19 cellular contexts compared by ENCODE assay signal in the genomic region with DNA sequence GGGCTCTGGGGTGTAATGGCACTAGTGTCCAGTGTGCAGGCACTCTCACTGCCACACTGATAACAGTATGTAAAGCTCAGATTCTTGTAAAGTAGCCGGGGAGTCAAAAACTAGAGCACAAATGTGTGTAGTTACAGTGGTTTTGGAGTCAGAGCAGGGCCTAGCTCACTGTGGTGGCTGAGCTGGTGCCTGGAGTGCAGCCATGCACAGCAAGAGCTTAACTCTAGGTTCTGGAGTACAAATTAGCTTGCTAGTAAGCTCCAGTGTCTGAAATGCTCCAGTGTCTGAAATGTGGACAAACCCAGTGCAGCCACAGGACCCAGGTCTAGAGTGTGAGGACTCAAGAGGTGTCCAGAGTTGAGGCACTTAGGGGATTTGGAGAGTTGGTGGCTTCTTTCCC.
DNase-seq lines count a peak whose midpoint lies in the region; ATAC-seq and TF ChIP-seq lines count a peak whose summit lies in the region.
"Had no signal": no experiment of that assay in that cellular context is flagged by ENCODE, and none has a peak within 500 bp of the region (broad histone marks: within the 10 kb centered on the region; RNA-seq: fewer than 3 reads in every experiment).

No MANE protein-coding gene starts in this region.

- H3K9me3 Mint-ChIP-seq in HFFc6: peaks cover 9% of the 10 kb centered on the region
- no peaks in the 10 kb centered on the region for H3K9me3 Mint-ChIP-seq in activated T-helper 17 cell treated with anti-CD3 and anti-CD28 coated beads, Interleukin-2, amount 50 U/mL, for 72 hours

- no peak overlapping the region for H2BK120ac ChIP-seq in trophoblast cell (ENCODE audit: insufficient read depth, low read length, poor library complexity)

- no peak for DNase-seq in HFFc6
- peak; percentile 22 for DNase-seq in astrocyte of the cerebellum (ENCODE audit: low read depth)
- DNase-seq in kidney tubule cell (ENCODE audit: low spot score): peak; percentile 62
- no peak for DNase-seq in trophoblast cell
- DNase-seq in activated CD4-positive, alpha-beta T cell treated with anti-CD3 and anti-CD28 coated beads, Interleukin-2, amount 50 U/mL, for 4 hours: no peak
- no peak for DNase-seq in GDM1 (lab: John Stamatoyannopoulos, UW)
- DNase-seq: BE2C, EL, H7, Karpas-422, NCI-H1417, NCI-H1694 treated with DMSO at 0.1 percent for 48 hours, NCI-H446, NCI-H526, OCI-M1, Right ventricle myocardium superior had no signal

- H3K4me3 Mint-ChIP-seq in HFFc6: no peak overlapping the region
- no peak overlapping the region for H3K4me3 Mint-ChIP-seq in activated T-helper 17 cell treated with anti-CD3 and anti-CD28 coated beads, Interleukin-2, amount 50 U/mL, for 72 hours

- H3K36me3 Mint-ChIP-seq in HFFc6 (ENCODE audit: low read depth): peaks cover 55% of the 10 kb centered on the region
- H3K36me3 Mint-ChIP-seq in activated T-helper 17 cell treated with anti-CD3 and anti-CD28 coated beads, Interleukin-2, amount 50 U/mL, for 72 hours (ENCODE audit: low read depth): no peaks in the 10 kb centered on the region

- no peak overlapping the region for H3K14ac ChIP-seq in trophoblast cell (ENCODE audit: low read length)

- no peak overlapping the region for H3K4me3 ChIP-seq in astrocyte of the cerebellum (ENCODE audit: low read depth, low read length)
- H3K4me3 ChIP-seq in trophoblast cell (ENCODE audit: low read depth, low read length): no peak overlapping the region
- H3K4me3 ChIP-seq: A549 had no signal

- H3K79me1 ChIP-seq in trophoblast cell (ENCODE audit: low read length): peaks cover 5% of the 10 kb centered on the region

- peaks cover 82% of the 10 kb centered on the region for H3K4me1 Mint-ChIP-seq in HFFc6 (ENCODE audit: low read depth)
- no peaks in the 10 kb centered on the region for H3K4me1 Mint-ChIP-seq in activated T-helper 17 cell treated with anti-CD3 and anti-CD28 coated beads, Interleukin-2, amount 50 U/mL, for 72 hours

- no CpG with 5 or more reads among the region's 1 CpG for WGBS in trophoblast cell (ENCODE audit: extremely low coverage, insufficient coverage, insufficient read length)

- H3K27me3 Mint-ChIP-seq in HFFc6 (ENCODE audit: insufficient read depth): no peaks in the 10 kb centered on the region
- H3K27me3 Mint-ChIP-seq in activated T-helper 17 cell treated with anti-CD3 and anti-CD28 coated beads, Interleukin-2, amount 50 U/mL, for 72 hours: no peaks in the 10 kb centered on the region

- H3K18ac ChIP-seq in trophoblast cell (ENCODE audit: low read length): no peak overlapping the region

- H3K36me3 ChIP-seq in trophoblast cell (ENCODE audit: control insufficient read depth in 1 of 2, insufficient read depth in 2 of 2, low read length in 2 of 2): no peaks in the 10 kb centered on the region
- H3K36me3 ChIP-seq: BE2C had no signal

- no peak overlapping the region for H2BK5ac ChIP-seq in trophoblast cell (ENCODE audit: low read depth, low read length, poor library complexity)

- in situ Hi-C loops in astrocyte of the cerebellum (cut with HindIII; ENCODE audit: low sequenced_read_pairs): no loop called here

- H2BK12ac ChIP-seq in trophoblast cell (ENCODE audit: low read length): peak overlapping the region; percentile 12

- no peaks in the 10 kb centered on the region for H3K27me3 ChIP-seq in trophoblast cell (ENCODE audit: insufficient read depth, low read length)
- H3K27me3 ChIP-seq: BE2C had no signal

- no peaks in the 10 kb centered on the region for H3K79me2 ChIP-seq in trophoblast cell (ENCODE audit: control insufficient read depth, insufficient read depth, low read length, poor library complexity)

- H3K23ac ChIP-seq in trophoblast cell (ENCODE audit: low read length): no peak overlapping the region

- peak overlapping the region; percentile 34 for H3K27ac Mint-ChIP-seq in HFFc6
- no peak overlapping the region for H3K27ac Mint-ChIP-seq in activated T-helper 17 cell treated with anti-CD3 and anti-CD28 coated beads, Interleukin-2, amount 50 U/mL, for 72 hours

- H3K9ac ChIP-seq in trophoblast cell (ENCODE audit: low read length): no peak overlapping the region

- H4K12ac ChIP-seq in trophoblast cell (ENCODE audit: low read depth, low read length): no peak overlapping the region

- TF ChIP-seq CTCF in HFFc6 (IDR thresholded peaks at IDR 0.05) (no peak), astrocyte of the cerebellum (IDR thresholded peaks at IDR 0.05; ENCODE audit: low read depth, low read length, missing control alignments) (no peak)

- peaks cover 4% of the 10 kb centered on the region for H3K9me3 ChIP-seq in trophoblast cell (ENCODE audit: insufficient read depth, low read depth, low read length)
- H3K9me3 ChIP-seq: A549, BE2C had no signal

- H2AFZ ChIP-seq in trophoblast cell (ENCODE audit: insufficient read depth, low read length, poor library complexity): no peak overlapping the region

- H2AK5ac ChIP-seq in trophoblast cell (ENCODE audit: low read length): no peak overlapping the region

- H3K4me1 ChIP-seq in trophoblast cell (ENCODE audit: control insufficient read depth in 1 of 2, insufficient read depth in 2 of 2, low read length in 2 of 2): no peaks in the 10 kb centered on the region
- H3K4me1 ChIP-seq: BE2C had no signal

- no peak overlapping the region for H4K8ac ChIP-seq in trophoblast cell (ENCODE audit: low read depth, low read length)

- H4K91ac ChIP-seq in trophoblast cell (ENCODE audit: low read depth, low read length): no peak overlapping the region

- no peak overlapping the region for H3K4me2 ChIP-seq in trophoblast cell (ENCODE audit: low read length)
- H3K4me2 ChIP-seq: A549 had no signal

- no peak for ATAC-seq in activated T-helper 17 cell treated with anti-CD3 and anti-CD28 coated beads, Interleukin-2, amount 50 U/mL, for 72 hours (replicated peaks)
- no peak for ATAC-seq in activated CD4-positive, CD25-positive, alpha-beta regulatory T cell treated with anti-CD3 and anti-CD28 coated beads, Interleukin-2, amount 50 U/mL, for 24 hours
- ATAC-seq: A549 had no signal

- H3K4ac ChIP-seq in trophoblast cell (ENCODE audit: low read depth, low read length): no peak overlapping the region

- no peak overlapping the region for H3K27ac ChIP-seq in trophoblast cell (ENCODE audit: low read depth, low read length)

Comparison
In these comparisons a context has a peak if more than half of its experiments do, and no peak if none do; other contexts are left out.
1. DNase-seq: peak in astrocyte of the cerebellum (single experiment) and kidney tubule cell (single experiment); none in HFFc6 (single experiment), trophoblast cell (0 of 2), activated CD4-positive, alpha-beta T cell treated with anti-CD3 and anti-CD28 coated beads, Interleukin-2, amount 50 U/mL, for 4 hours (0 of 2) and GDM1 (single experiment).